22 cellular contexts compared by ENCODE assay signal in genomic region chr11:77197626-77198320, GRCh38.
DNase-seq lines count a peak whose midpoint lies in the region; ATAC-seq and TF ChIP-seq lines count a peak whose summit lies in the region.
"Had no signal": no experiment of that assay in that cellular context is flagged by ENCODE, and none has a peak within 500 bp of the region (broad histone marks: within the 10 kb centered on the region; RNA-seq: fewer than 3 reads in every experiment).

No MANE protein-coding gene starts in this region.

- H3K27me3 Mint-ChIP-seq in T-cell: no peaks in the 10 kb centered on the region

- intact Hi-C loops in cardiac septum (cut with DNase I): no loop called here
- intact Hi-C loops in mucosa of descending colon (cut with DNase I, micrococcal nuclease): loop anchor here in 1 of 2 donors (10.0 kb wide), 1 partner anchor 347 kb away; no protein-coding TSS in a partner anchor
- intact Hi-C loops in upper lobe of right lung (cut with DNase I): loop anchor here (10.0 kb wide), 1 partner anchor 357 kb away; no protein-coding TSS in a partner anchor

- H3K4me3 ChIP-seq in right atrium auricular region (no peak overlapping the region), WERI-Rb-1 (ENCODE audit: low read depth, low read length) (no peak overlapping the region), mucosa of descending colon (no peak overlapping the region), upper lobe of right lung (no peak overlapping the region)
- H3K4me3 ChIP-seq: BLaER1, breast epithelium, prostate gland, transverse colon had no signal

- no peak overlapping the region for H3K27ac Mint-ChIP-seq in T-cell

- CTCF ChIA-PET in T-cell (lab: Charles Lee): interaction anchor here in 1 of 2 donors (0.7 kb wide), 1 partner anchor 11 kb away, joined by 4 read pairs; no protein-coding TSS in a partner anchor

- no peaks in the 10 kb centered on the region for H3K4me1 Mint-ChIP-seq in T-cell

- H3K9me3 ChIP-seq in right atrium auricular region (no peaks in the 10 kb centered on the region), WERI-Rb-1 (ENCODE audit: severe bottlenecking) (no peaks in the 10 kb centered on the region), mucosa of descending colon (no peaks in the 10 kb centered on the region), upper lobe of right lung (no peaks in the 10 kb centered on the region)
- H3K9me3 ChIP-seq: BLaER1, breast epithelium, neutrophil, prostate gland, transverse colon had no signal

- no peaks in the 10 kb centered on the region for H3K36me3 Mint-ChIP-seq in T-cell

- H3K36me3 ChIP-seq in right atrium auricular region (no peaks in the 10 kb centered on the region), WERI-Rb-1 (peaks cover 86% of the 10 kb centered on the region), mucosa of descending colon (ENCODE audit: low read depth) (no peaks in the 10 kb centered on the region), upper lobe of right lung (no peaks in the 10 kb centered on the region)
- H3K36me3 ChIP-seq: BLaER1, breast epithelium, neutrophil, prostate gland, transverse colon had no signal

- H3K9me3 Mint-ChIP-seq in T-cell: no peaks in the 10 kb centered on the region

- H3K4me3 Mint-ChIP-seq in T-cell: no peak overlapping the region

- no peak for TF ChIP-seq CTCF in right atrium auricular region (IDR thresholded peaks at IDR 0.05)
- no peak for TF ChIP-seq CTCF in WERI-Rb-1 (IDR thresholded peaks at IDR 0.05; ENCODE audit: low read depth, low read length)
- TF ChIP-seq CTCF in mucosa of descending colon (IDR thresholded peaks at IDR 0.05): no peak
- no peak for TF ChIP-seq CTCF in upper lobe of right lung (IDR thresholded peaks at IDR 0.05)

- DNase-seq in cardiac septum (ENCODE audit: low spot score): peak; percentile 59
- DNase-seq in right atrium auricular region (ENCODE audit: low spot score): no peak
- peak; percentile 4 for DNase-seq in WERI-Rb-1
- peak in 2 of 3 donors; percentile 7 to 31 for DNase-seq in mucosa of descending colon
- peak; percentile 48 for DNase-seq in upper lobe of right lung
- no peak for DNase-seq in T-cell
- DNase-seq: anterior cingulate cortex; DMS153; hippocampal formation; mesenchymal stem cell; MM.1S; NCI-H2029 treated with DMSO at 0.1 percent for 48 hours; NCI-H2227 treated with DMSO at 0.1 percent for 48 hours; NK-92 treated with Interleukin-12 subunit alpha and Interleukin-12 subunit beta, amount 100 ng/mL, for 24 hours; stimulated activated CD4-positive, alpha-beta T cell treated with anti-CD3 and anti-CD28 coated beads, Interleukin-4, amount 100 ng/mL, for 4 hours; transverse colon had no signal

- H3K27me3 ChIP-seq in right atrium auricular region: no peaks in the 10 kb centered on the region
- no peaks in the 10 kb centered on the region for H3K27me3 ChIP-seq in WERI-Rb-1 (ENCODE audit: insufficient read depth, low read depth, severe bottlenecking)
- H3K27me3 ChIP-seq in upper lobe of right lung: no peaks in the 10 kb centered on the region
- H3K27me3 ChIP-seq: BLaER1, breast epithelium, neutrophil, transverse colon had no signal

- no peaks in the 10 kb centered on the region for H3K4me1 ChIP-seq in right atrium auricular region
- no peaks in the 10 kb centered on the region for H3K4me1 ChIP-seq in mucosa of descending colon (ENCODE audit: low read depth)
- no peaks in the 10 kb centered on the region for H3K4me1 ChIP-seq in upper lobe of right lung
- H3K4me1 ChIP-seq: breast epithelium, prostate gland had no signal

- POLR2A ChIA-PET in T-cell (lab: Charles Lee): no interaction called here

- no peak overlapping the region for H3K27ac ChIP-seq in right atrium auricular region
- H3K27ac ChIP-seq in WERI-Rb-1: no peak overlapping the region
- H3K27ac ChIP-seq in upper lobe of right lung: no peak overlapping the region
- H3K27ac ChIP-seq: BLaER1, breast epithelium, KMS-11, neutrophil, prostate gland, transverse colon had no signal

- no peak for ATAC-seq in mucosa of descending colon
- no peak for ATAC-seq in upper lobe of right lung
- no peak for ATAC-seq in T-cell (replicated peaks in 1 of 4)
- no peak for ATAC-seq in HG03442 (IDR thresholded peaks at IDR 0.05; ENCODE audit: unreplicated experiment)

Comparison
In these comparisons a context has a peak if more than half of its experiments do, and no peak if none do; other contexts are left out.
1. DNase-seq: peak in cardiac septum (single experiment), WERI-Rb-1 (single experiment), mucosa of descending colon (2 of 3) and upper lobe of right lung (single experiment); none in right atrium auricular region (single experiment) and T-cell (0 of 34).